ENCODE assay signal across 20 cellular contexts in genomic region chr21:31294691-31295090, GRCh38. TPM values are rescaled to one million over a fixed set of nuclear protein-coding genes. Genes with fewer than 3 reads are reported as not detected.
DNase-seq lines count a peak whose midpoint lies in the region; ATAC-seq, FAIRE-seq and TF ChIP-seq lines count a peak whose summit lies in the region.
"Had no signal": no experiment of that assay in that cellular context is flagged by ENCODE, and none has a peak within 500 bp of the region (broad histone marks: within the 10 kb centered on the region; RNA-seq: fewer than 3 reads in every experiment).

No MANE protein-coding gene starts in this region.

- FAIRE-seq in astrocyte (lab: Jason Lieb, UNC) = no peak

- H3K9me2 ChIP-seq in HCT116 (ENCODE audit: insufficient read depth) = no peaks in the 10 kb centered on the region

- H3K4me1 ChIP-seq in HCT116 (ENCODE audit: control insufficient read depth in 1 of 2, insufficient read depth in 2 of 2, low read length in 2 of 2) = peaks cover 21 to 41% of the 10 kb centered on the region in 2 experiments
- H3K4me1 ChIP-seq in astrocyte (ENCODE audit: insufficient read depth, low read length) = peaks cover 25% of the 10 kb centered on the region
- peaks cover 18% of the 10 kb centered on the region for H3K4me1 ChIP-seq in mesodermal cell (ENCODE audit: control insufficient read depth, insufficient read depth, low read length, poor library complexity, severe bottlenecking)
- no peaks in the 10 kb centered on the region for H3K4me1 ChIP-seq in right atrium auricular region
- H3K4me1 ChIP-seq: parathyroid adenoma had no signal

- H3K9ac ChIP-seq in HCT116 (ENCODE audit: low read length) = peak overlapping the region; percentile 36
- H3K9ac ChIP-seq in astrocyte (ENCODE audit: low read length) = peak overlapping the region; percentile 32
- H3K9ac ChIP-seq: KMS-11, parathyroid adenoma had no signal

- H3K9me3 Mint-ChIP-seq in astrocyte (ENCODE audit: unreplicated experiment) = peaks cover 2% of the 10 kb centered on the region
- H3K9me3 Mint-ChIP-seq: activated T-cell treated with anti-CD3 and anti-CD28 coated beads, Interleukin-2, amount 50 U/mL, for 4 hours had no signal

- peaks cover 32% of the 10 kb centered on the region for H3K4me1 Mint-ChIP-seq in astrocyte (ENCODE audit: low read depth, unreplicated experiment)

- POLR2A ChIA-PET in HCT116 (lab: Charles Lee) = interaction anchor here (2.9 kb wide), 1 partner anchor 10 kb away, joined by 13 read pairs; no protein-coding TSS in a partner anchor

- no peak for TF ChIP-seq RAD21 in HCT116 (IDR thresholded peaks at IDR 0.05; ENCODE audit: low read depth)

- H4K20me1 ChIP-seq in HCT116 (ENCODE audit: insufficient read depth) (no peaks in the 10 kb centered on the region), astrocyte (ENCODE audit: insufficient read depth, low read length) (no peaks in the 10 kb centered on the region)

- H3K79me2 ChIP-seq in HCT116 (ENCODE audit: insufficient read depth, low read length) (no peaks in the 10 kb centered on the region), astrocyte (ENCODE audit: insufficient read depth, low read length) (peaks cover 13% of the 10 kb centered on the region)
- H3K79me2 ChIP-seq: parathyroid adenoma had no signal

- H3K36me3 Mint-ChIP-seq in astrocyte (ENCODE audit: low read depth, unreplicated experiment) = no peaks in the 10 kb centered on the region
- H3K36me3 Mint-ChIP-seq: CD8-positive, alpha-beta T cell had no signal

- TF ChIP-seq POLR2A in HCT116 (IDR thresholded peaks at IDR 0.05; ENCODE audit: borderline replicate concordance, extremely low read depth, insufficient read depth, insufficient read length) = no peak

- WGBS in mesodermal cell (ENCODE audit: insufficient coverage in 2 of 2), 2 experiments = 90 to 98% methylated on average over 11 of the region's 11 CpGs

- DNase-seq in Ammon's horn (ENCODE audit: low spot score) (peak; percentile 68), HCT116 (ENCODE audit: low read depth, low spot score) (no peak), astrocyte (ENCODE audit: low read depth) (no peak), pons (ENCODE audit: low spot score) (no peak), kidney tubule cell (ENCODE audit: low spot score) (no peak), right atrium auricular region (ENCODE audit: low spot score) (no peak)
- DNase-seq: body of pancreas; CD8-positive, alpha-beta T cell; DMS153; glutamatergic neuron; NCI-H146; NCI-H526 treated with DMSO at 0.1 percent for 48 hours; WERI-Rb-1 had no signal

- H3K4me2 ChIP-seq in HCT116 (ENCODE audit: low read length) = peak overlapping the region; percentile 75
- peak overlapping the region; percentile 76 for H3K4me2 ChIP-seq in astrocyte (ENCODE audit: low read length)
- H3K4me2 ChIP-seq: KMS-11 had no signal

- no peak for TF ChIP-seq CTCF in HCT116 (IDR thresholded peaks at IDR 0.05 in 2 of 3, conservative IDR thresholded peaks at IDR 0.05 in 1 of 3; ENCODE audit: borderline replicate concordance in 1 of 3, insufficient read depth in 1 of 3, low read depth in 2 of 3, low read length in 2 of 3)
- TF ChIP-seq CTCF in astrocyte (IDR thresholded peaks at IDR 0.05; ENCODE audit: insufficient read depth, low read depth, low read length) = no peak
- TF ChIP-seq CTCF in right atrium auricular region (IDR thresholded peaks at IDR 0.05) = no peak

- H3K9me3 ChIP-seq in HCT116 (ENCODE audit: control insufficient read depth in 1 of 2, insufficient read depth in 1 of 2, low read depth in 1 of 2, low read length in 2 of 2) (no peaks in the 10 kb centered on the region), astrocyte (ENCODE audit: insufficient read depth, low read depth, low read length) (no peaks in the 10 kb centered on the region), mesodermal cell (ENCODE audit: control insufficient read depth, low read length) (no peaks in the 10 kb centered on the region), right atrium auricular region (no peaks in the 10 kb centered on the region)
- H3K9me3 ChIP-seq: body of pancreas, thoracic aorta had no signal

- no peaks in the 10 kb centered on the region for H3K27me3 Mint-ChIP-seq in astrocyte (ENCODE audit: low read depth, unreplicated experiment)
- H3K27me3 Mint-ChIP-seq: naive thymus-derived CD4-positive, alpha-beta T cell had no signal

- no TSS peak for BruUV-seq in HCT116 (replicated peaks; lab: Mats Ljungman, UMichigan)

- CTCF ChIA-PET in HCT116 (lab: Charles Lee) = no interaction called here

- H2AFZ ChIP-seq in HCT116 (ENCODE audit: low read depth, low read length, poor library complexity, severe bottlenecking) = no peak overlapping the region
- H2AFZ ChIP-seq in astrocyte (ENCODE audit: low read depth, low read length) = no peak overlapping the region
- H2AFZ ChIP-seq: parathyroid adenoma had no signal

- H3K27me3 ChIP-seq in HCT116 (ENCODE audit: insufficient read depth, low read length) = no peaks in the 10 kb centered on the region
- H3K27me3 ChIP-seq in astrocyte (ENCODE audit: insufficient read depth, low read length) = no peaks in the 10 kb centered on the region
- H3K27me3 ChIP-seq in right atrium auricular region = no peaks in the 10 kb centered on the region
- H3K27me3 ChIP-seq: body of pancreas had no signal

- RAD21 ChIA-PET in HCT116 (lab: Charles Lee; ENCODE audit: low non-redundant PET in 1 of 2, low total read pairs in 2 of 2, uncharacterized antibody in 2 of 2, unreplicated experiment in 2 of 2) = no interaction called here

- intact Hi-C loops in HCT116 (cut with micrococcal nuclease) = no loop called here

- H3K36me3 ChIP-seq in HCT116 (ENCODE audit: control insufficient read depth in 1 of 2, insufficient read depth in 2 of 2, low read length in 2 of 2) (no peaks in the 10 kb centered on the region), astrocyte (ENCODE audit: insufficient read depth, low read length) (no peaks in the 10 kb centered on the region), mesodermal cell (ENCODE audit: control insufficient read depth, insufficient read depth, low read length) (peaks cover 6% of the 10 kb centered on the region), right atrium auricular region (no peaks in the 10 kb centered on the region)
- H3K36me3 ChIP-seq: thoracic aorta, WERI-Rb-1 had no signal

- no peak overlapping the region; a peak in 1 of 4 replicates for H3K4me3 ChIP-seq in HCT116 (replicated peaks in 1 of 2; ENCODE audit: low read depth in 1 of 2, low read length in 2 of 2)
- H3K4me3 ChIP-seq in astrocyte (ENCODE audit: insufficient read depth, low read depth, low read length) = no peak overlapping the region
- no peak overlapping the region for H3K4me3 ChIP-seq in mesodermal cell (ENCODE audit: extremely low read depth, insufficient read depth, low read length, poor library complexity, severe bottlenecking)
- H3K4me3 ChIP-seq in right atrium auricular region = no peak overlapping the region
- H3K4me3 ChIP-seq: body of pancreas, SK-N-MC, thoracic aorta had no signal

- peak overlapping the region; percentile 35 for H3K4me3 Mint-ChIP-seq in astrocyte (ENCODE audit: unreplicated experiment)
- H3K4me3 Mint-ChIP-seq: activated T-cell treated with anti-CD3 and anti-CD28 coated beads, Interleukin-2, amount 50 U/mL, for 4 hours; CD8-positive, alpha-beta T cell; naive thymus-derived CD4-positive, alpha-beta T cell had no signal

- no peak for ATAC-seq in HCT116
- ATAC-seq: body of pancreas; CD8-positive, alpha-beta T cell; naive thymus-derived CD4-positive, alpha-beta T cell had no signal

- H3K27ac ChIP-seq in HCT116 (ENCODE audit: low read depth, low read length) = peak overlapping the region; percentile 48; the same call in 1 of the 2 replicates
- peak overlapping the region; percentile 72 for H3K27ac ChIP-seq in astrocyte (ENCODE audit: low read depth, low read length)
- H3K27ac ChIP-seq in mesodermal cell (ENCODE audit: low read depth, low read length, severe bottlenecking) = peak overlapping the region; percentile 11
- no peak overlapping the region for H3K27ac ChIP-seq in right atrium auricular region
- H3K27ac ChIP-seq: body of pancreas, KMS-11, parathyroid adenoma, SK-N-MC, thoracic aorta, WERI-Rb-1 had no signal

- H3K27ac Mint-ChIP-seq in astrocyte (ENCODE audit: unreplicated experiment) = peak overlapping the region; percentile 94
- H3K27ac Mint-ChIP-seq: CD8-positive, alpha-beta T cell; naive thymus-derived CD4-positive, alpha-beta T cell had no signal

TF ChIP-seq in HCT116, 20 proteins besides CTCF, POLR2A, EP300 and RAD21 (continues in another document):
- TF ChIP-seq ZFX (IDR thresholded peaks at IDR 0.05) = no peak
- TF ChIP-seq SP1 (IDR thresholded peaks at IDR 0.05; ENCODE audit: low read depth) = no peak
- no peak for TF ChIP-seq JUND (IDR thresholded peaks at IDR 0.05)
- TF ChIP-seq CEBPB (IDR thresholded peaks at IDR 0.05; ENCODE audit: low read depth) = no peak
- TF ChIP-seq EZH2phosphoT487 (IDR thresholded peaks at IDR 0.05; ENCODE audit: borderline replicate concordance) = no peak
- TF ChIP-seq TCF7L2 (IDR thresholded peaks at IDR 0.05; ENCODE audit: borderline replicate concordance, extremely low read depth, insufficient read depth, insufficient read length) = no peak
- no peak for TF ChIP-seq EZH2 (IDR thresholded peaks at IDR 0.05)
- no peak for TF ChIP-seq ELF1 (IDR thresholded peaks at IDR 0.05; ENCODE audit: borderline replicate concordance, low read depth)
- no peak for TF ChIP-seq YY1 (IDR thresholded peaks at IDR 0.05; ENCODE audit: extremely low read depth, insufficient replicate concordance, low read depth, low read length)
- TF ChIP-seq CBX3 (IDR thresholded peaks at IDR 0.05; ENCODE audit: low read depth) = no peak

RNA-seq across cellular contexts. Expression of gene TIAM1, which starts 49.4 kb away (rescaled TPM):
- total RNA-seq in HCT116 (2021; ENCODE audit: unreplicated experiment) (47.8 TPM), astrocyte (17.0 and 17.8 TPM in 2 replicates), right atrium auricular region (1 to 10 TPM; 2.5 to 4.1 TPM)
- polyA plus RNA-seq in HCT116 (2012) = 19.5 and 23.1 TPM in 2 replicates
- polyA plus RNA-seq in mesodermal cell (2013, experiment 1 of 2) = 24.0 TPM
- 21.7 TPM for polyA plus RNA-seq in mesodermal cell (2013, experiment 2 of 2)

Comparison
In these comparisons a context has a peak if more than half of its experiments do, and no peak if none do; other contexts are left out.
1. H3K27ac ChIP-seq: peak in HCT116 (single experiment), astrocyte (single experiment) and mesodermal cell (single experiment); none in right atrium auricular region (0 of 2).